27 cellular contexts compared by ENCODE assay signal in the genomic region with DNA sequence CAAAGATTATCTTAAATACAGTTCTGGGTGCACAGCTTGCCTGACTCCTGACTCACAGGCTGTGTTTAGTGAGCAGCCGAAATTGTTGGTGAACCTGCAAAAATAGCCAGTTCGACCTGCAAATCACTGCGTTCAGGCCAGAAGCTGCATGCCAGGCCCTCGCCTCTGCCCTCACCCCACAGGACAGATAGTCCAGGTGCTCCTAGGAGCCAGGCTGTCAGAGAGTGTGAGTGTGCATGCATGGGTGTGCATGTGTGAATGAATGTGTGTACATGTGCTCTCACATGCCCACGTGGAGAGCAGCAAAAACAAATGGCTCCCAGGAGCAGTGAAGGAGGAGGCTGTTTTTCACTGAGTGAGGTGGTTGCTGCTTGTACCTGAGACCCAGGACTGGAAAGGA.
"Had no signal": no experiment of that assay in that cellular context is flagged by ENCODE, and none has a peak within 500 bp of the region (broad histone marks: within the 10 kb centered on the region; RNA-seq: fewer than 3 reads in every experiment).

No MANE protein-coding gene starts in this region.

- H3K36me3 Mint-ChIP-seq: naive thymus-derived CD4-positive, alpha-beta T cell; natural killer cell treated with Interleukin-12 subunit alpha and Interleukin-12 subunit beta and Interleukin-15 and Interleukin-18, amount 100 ng/mL, for 72 hours; stimulated activated effector memory CD8-positive, alpha-beta T cell treated with anti-CD3 and anti-CD28 coated beads, Interleukin-12 subunit alpha, Interleukin-12 subunit beta, amount 100 ng/mL, for 72 hours; type B pancreatic cell had no signal

- H3K27ac ChIP-seq: hepatocyte, left ventricle myocardium inferior, pancreas, prostate gland, sigmoid colon, spleen, suprapubic skin, thoracic aorta, tibial artery, uterus had no signal

- H3K79me2 ChIP-seq: hepatocyte had no signal

- H3K27ac Mint-ChIP-seq: naive thymus-derived CD4-positive, alpha-beta T cell; natural killer cell treated with Interleukin-12 subunit alpha and Interleukin-12 subunit beta and Interleukin-15 and Interleukin-18, amount 100 ng/mL, for 72 hours; stimulated activated effector memory CD8-positive, alpha-beta T cell treated with anti-CD3 and anti-CD28 coated beads, Interleukin-12 subunit alpha, Interleukin-12 subunit beta, amount 100 ng/mL, for 72 hours; stimulated activated naive CD8-positive, alpha-beta T cell treated with anti-CD3 and anti-CD28 coated beads, Interleukin-15, Interleukin-2, amounts not matched to agents 100 ng/mL and 50 ng/mL, for 24 hours; type B pancreatic cell had no signal

- H3K9me3 Mint-ChIP-seq: stimulated activated effector memory CD8-positive, alpha-beta T cell treated with anti-CD3 and anti-CD28 coated beads, Interleukin-12 subunit alpha, Interleukin-12 subunit beta, amount 100 ng/mL, for 72 hours; stimulated activated naive CD8-positive, alpha-beta T cell treated with anti-CD3 and anti-CD28 coated beads, Interleukin-15, Interleukin-2, amounts not matched to agents 100 ng/mL and 50 ng/mL, for 24 hours; type B pancreatic cell had no signal

- H3K4me3 ChIP-seq: hepatocyte, left ventricle myocardium inferior, lung, mucosa of descending colon, pancreas, prostate gland, sigmoid colon, spleen, suprapubic skin, thoracic aorta, tibial artery, uterus had no signal

- H3K27me3 ChIP-seq: hepatocyte, pancreas, sigmoid colon, suprapubic skin, tibial artery, uterus had no signal

- H3K4me1 Mint-ChIP-seq: naive thymus-derived CD4-positive, alpha-beta T cell; stimulated activated effector memory CD8-positive, alpha-beta T cell treated with anti-CD3 and anti-CD28 coated beads, Interleukin-12 subunit alpha, Interleukin-12 subunit beta, amount 100 ng/mL, for 72 hours had no signal

- FAIRE-seq: pancreas, small intestine had no signal

- H3K9me3 ChIP-seq: left ventricle myocardium inferior, mucosa of descending colon, pancreas, prostate gland, sigmoid colon, suprapubic skin, thoracic aorta, tibial artery, uterus had no signal

- H2AFZ ChIP-seq: hepatocyte had no signal

- H3K36me3 ChIP-seq: left ventricle myocardium inferior, pancreas, prostate gland, sigmoid colon, spleen, suprapubic skin, thoracic aorta, tibial artery, uterus had no signal

- DNase-seq: islet precursor cell; left ventricle myocardium inferior; mesendoderm; midbrain; mucosa of descending colon; naive thymus-derived CD4-positive, alpha-beta T cell; nucleus accumbens; pancreas; posterior cingulate gyrus; retina; right cardiac atrium; sigmoid colon; small intestine; spleen; stimulated activated CD4-positive, alpha-beta T cell treated with anti-CD3 and anti-CD28 coated beads, Interleukin-4, amount 100 ng/mL, for 24 hours; stimulated activated naive CD4-positive, alpha-beta T cell; tibial artery; uterus had no signal

- H3K4me2 ChIP-seq: hepatocyte had no signal

- ATAC-seq: mucosa of descending colon; naive thymus-derived CD4-positive, alpha-beta T cell; natural killer cell treated with Interleukin-12 subunit alpha and Interleukin-12 subunit beta and Interleukin-15 and Interleukin-18, amount 100 ng/mL, for 72 hours; pancreas; right cardiac atrium; stimulated activated effector memory CD8-positive, alpha-beta T cell treated with anti-CD3 and anti-CD28 coated beads, Interleukin-12 subunit alpha, Interleukin-12 subunit beta, amount 100 ng/mL, for 72 hours had no signal

- H3K4me1 ChIP-seq: left ventricle myocardium inferior, pancreas, prostate gland, sigmoid colon, spleen, suprapubic skin, tibial artery, uterus had no signal

- H3K27me3 Mint-ChIP-seq: stimulated activated naive CD8-positive, alpha-beta T cell treated with anti-CD3 and anti-CD28 coated beads, Interleukin-15, Interleukin-2, amounts not matched to agents 100 ng/mL and 50 ng/mL, for 24 hours; type B pancreatic cell had no signal

- H3K4me3 Mint-ChIP-seq: naive thymus-derived CD4-positive, alpha-beta T cell; natural killer cell treated with Interleukin-12 subunit alpha and Interleukin-12 subunit beta and Interleukin-15 and Interleukin-18, amount 100 ng/mL, for 72 hours; stimulated activated effector memory CD8-positive, alpha-beta T cell treated with anti-CD3 and anti-CD28 coated beads, Interleukin-12 subunit alpha, Interleukin-12 subunit beta, amount 100 ng/mL, for 72 hours; stimulated activated naive CD8-positive, alpha-beta T cell treated with anti-CD3 and anti-CD28 coated beads, Interleukin-15, Interleukin-2, amounts not matched to agents 100 ng/mL and 50 ng/mL, for 24 hours; type B pancreatic cell had no signal
